ENCODE assay signal across 9 cellular contexts in genomic region chr22:24106385-24107381, GRCh38.
DNase-seq lines count a peak whose midpoint lies in the region; ATAC-seq and TF ChIP-seq lines count a peak whose summit lies in the region.
"Had no signal": no experiment of that assay in that cellular context is flagged by ENCODE, and none has a peak within 500 bp of the region (broad histone marks: within the 10 kb centered on the region; RNA-seq: fewer than 3 reads in every experiment).

No MANE protein-coding gene starts in this region.

- peak overlapping the region; percentile 60 for H3K27ac Mint-ChIP-seq in activated naive CD4-positive, alpha-beta T cell treated with anti-CD3 and anti-CD28 coated beads for 36 hours

- no peaks in the 10 kb centered on the region for H3K9me3 Mint-ChIP-seq in activated naive CD4-positive, alpha-beta T cell treated with anti-CD3 and anti-CD28 coated beads for 36 hours

- H3K4me3 ChIP-seq in BJ (ENCODE audit: low read depth, low read length): no peak overlapping the region
- H3K4me3 ChIP-seq in Loucy (ENCODE audit: low read length, poor library complexity, severe bottlenecking): no peak overlapping the region
- no peak overlapping the region for H3K4me3 ChIP-seq in lower lobe of right lung
- H3K4me3 ChIP-seq: pancreas had no signal

- H3K9ac ChIP-seq in Loucy (ENCODE audit: low read depth, low read length, poor library complexity, severe bottlenecking): no peak overlapping the region

- DNase-seq in BJ (ENCODE audit: low read depth) (no peak), lower lobe of right lung (peak; percentile 32), MV-4-11 (lab: John Stamatoyannopoulos, UW) (no peak), 8988T (no peak)
- peak; percentile 27 for DNase-seq in activated naive CD4-positive, alpha-beta T cell treated with anti-CD3 and anti-CD28 coated beads for 36 hours

- H4K20me1 ChIP-seq in Loucy (ENCODE audit: insufficient read depth, low read length, poor library complexity, severe bottlenecking): no peaks in the 10 kb centered on the region

- H3K36me3 Mint-ChIP-seq in activated naive CD4-positive, alpha-beta T cell treated with anti-CD3 and anti-CD28 coated beads for 36 hours (ENCODE audit: low read depth): peaks cover 42% of the 10 kb centered on the region

- CTCF ChIA-PET in BJ (lab: Yijun Ruan, JAX): interaction anchor here (2.0 to 5.8 kb wide), 3 partner anchors 13 to 70 kb away, joined by 4 to 49 read pairs (median 26); no protein-coding TSS in a partner anchor
- CTCF ChIA-PET in activated naive CD4-positive, alpha-beta T cell treated with anti-CD3 and anti-CD28 coated beads for 36 hours (lab: Charles Lee): interaction anchor here (0.9 to 1.3 kb wide), 3 partner anchors 9 to 68 kb away, joined by 3 to 7 read pairs (median 4); no protein-coding TSS in a partner anchor

- ATAC-seq in lower lobe of right lung (peak; percentile 31 to 55), GM21367 (IDR thresholded peaks at IDR 0.05; ENCODE audit: unreplicated experiment) (no peak), GM21381 (IDR thresholded peaks at IDR 0.05; ENCODE audit: unreplicated experiment) (no peak)

- no peak overlapping the region for H3K27ac ChIP-seq in lower lobe of right lung
- H3K27ac ChIP-seq: pancreas had no signal

- intact Hi-C loops in activated naive CD4-positive, alpha-beta T cell treated with anti-CD3 and anti-CD28 coated beads for 36 hours (cut with micrococcal nuclease): loop anchor here (1.0 to 2.0 kb wide), 3 partner anchors 34 to 68 kb away; no protein-coding TSS in a partner anchor
- intact Hi-C loops in lower lobe of right lung (cut with DNase I): no loop called here

- H3K4me2 ChIP-seq in Loucy (ENCODE audit: low read depth, low read length, poor library complexity, severe bottlenecking): no peak overlapping the region

- no peaks in the 10 kb centered on the region for H3K9me2 ChIP-seq in Loucy (replicated peaks; ENCODE audit: low read depth, low read length)

- no peak overlapping the region for H3K4me3 Mint-ChIP-seq in activated naive CD4-positive, alpha-beta T cell treated with anti-CD3 and anti-CD28 coated beads for 36 hours

- peaks cover 28% of the 10 kb centered on the region for H3K4me1 Mint-ChIP-seq in activated naive CD4-positive, alpha-beta T cell treated with anti-CD3 and anti-CD28 coated beads for 36 hours (ENCODE audit: low read depth)

- peak; percentile 27; the same call in 1 of the 2 replicates for TF ChIP-seq CTCF in BJ (IDR thresholded peaks at IDR 0.05; ENCODE audit: insufficient read depth, low read depth, low read length)
- peak; percentile 48 for TF ChIP-seq CTCF in Loucy (conservative IDR thresholded peaks at IDR 0.05; ENCODE audit: low read length)
- TF ChIP-seq CTCF in lower lobe of right lung (IDR thresholded peaks at IDR 0.05): peak; percentile 39

- no peaks in the 10 kb centered on the region for H3K27me3 ChIP-seq in BJ (ENCODE audit: control insufficient read depth, insufficient read depth, low read length)
- H3K27me3 ChIP-seq in Loucy (ENCODE audit: insufficient read depth, low read length, poor library complexity, severe bottlenecking): no peaks in the 10 kb centered on the region
- H3K27me3 ChIP-seq in lower lobe of right lung (ENCODE audit: low read depth): no peaks in the 10 kb centered on the region
- H3K27me3 ChIP-seq: pancreas had no signal

- no peaks in the 10 kb centered on the region for H3K27me3 Mint-ChIP-seq in activated naive CD4-positive, alpha-beta T cell treated with anti-CD3 and anti-CD28 coated beads for 36 hours (ENCODE audit: low read depth)

- H3F3A ChIP-seq in Loucy (ENCODE audit: low read depth): no peaks in the 10 kb centered on the region

- H3K36me3 ChIP-seq in BJ (ENCODE audit: control insufficient read depth, insufficient read depth, low read length) (peaks cover 10% of the 10 kb centered on the region), Loucy (ENCODE audit: insufficient read depth, low read length) (peaks cover 26% of the 10 kb centered on the region; the same call in 1 of the 2 replicates), lower lobe of right lung (peaks cover 36% of the 10 kb centered on the region)

- H3K9me3 ChIP-seq in Loucy (ENCODE audit: insufficient read depth, low read depth, low read length) (peaks cover 2% of the 10 kb centered on the region; the same call in 1 of the 2 replicates), lower lobe of right lung (no peaks in the 10 kb centered on the region)
- H3K9me3 ChIP-seq: pancreas had no signal

- H3K79me2 ChIP-seq in Loucy (ENCODE audit: insufficient read depth, low read length): no peaks in the 10 kb centered on the region

- H3K4me1 ChIP-seq in Loucy (ENCODE audit: insufficient read depth, low read length, poor library complexity, severe bottlenecking): peaks cover 9% of the 10 kb centered on the region
- H3K4me1 ChIP-seq in lower lobe of right lung: peaks cover 9% of the 10 kb centered on the region
- H3K4me1 ChIP-seq: pancreas had no signal

- POLR2A ChIA-PET in BJ (lab: Charles Lee): no interaction called here

- no peak overlapping the region for H2AFZ ChIP-seq in Loucy (ENCODE audit: low read length)

Comparison
In these comparisons a context has a peak if more than half of its experiments do, and no peak if none do; other contexts are left out.
1. DNase-seq: peak in activated naive CD4-positive, alpha-beta T cell treated with anti-CD3 and anti-CD28 coated beads for 36 hours (single experiment) and lower lobe of right lung (single experiment); none in BJ (single experiment), MV-4-11 (single experiment) and 8988T (single experiment).
2. ATAC-seq: peak in lower lobe of right lung (2 of 2); none in GM21367 (single experiment) and GM21381 (single experiment).
3. Peak in every context shown above with its lines, with median percentiles within 50 percentile points of each other: CTCF ChIP-seq.